ENCODE assay signal across 2 cellular contexts in the genomic region with DNA sequence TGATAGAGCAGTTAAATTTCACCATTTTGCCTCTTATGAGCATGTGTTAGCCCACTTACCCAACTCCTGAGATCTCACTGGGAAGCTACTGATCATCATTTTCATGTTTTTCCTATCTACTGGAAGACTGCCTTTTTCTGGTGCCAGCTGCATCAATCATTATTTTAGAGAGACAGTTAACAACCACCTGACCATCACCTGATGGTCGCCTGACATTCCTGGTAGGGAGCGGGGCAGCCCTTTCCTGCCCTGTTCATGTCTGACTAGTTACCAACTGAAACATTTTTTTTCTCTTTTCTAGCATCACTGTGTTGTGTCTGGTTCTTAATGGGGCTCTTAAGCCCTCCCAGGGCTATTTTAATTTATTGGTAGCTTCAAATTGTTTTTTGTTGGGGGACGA.
TF ChIP-seq lines count a peak whose summit lies in the region.

No MANE protein-coding gene starts in this region.

TF ChIP-seq in HEK293, 187 proteins besides CTCF, POLR2A, EP300 and RAD21:
- TF ChIP-seq ZNF10 (tag by site-specific recombination; IDR thresholded peaks at IDR 0.05) (0 out of 2 replicates have a peak, but pooled peaks have one; percentile 38), ZNF558 (tag by site-specific recombination; IDR thresholded peaks at IDR 0.05) (no peak)

TF ChIP-seq in K562, 482 proteins besides CTCF, POLR2A, EP300 and RAD21:
- TF ChIP-seq, protein P1, sequence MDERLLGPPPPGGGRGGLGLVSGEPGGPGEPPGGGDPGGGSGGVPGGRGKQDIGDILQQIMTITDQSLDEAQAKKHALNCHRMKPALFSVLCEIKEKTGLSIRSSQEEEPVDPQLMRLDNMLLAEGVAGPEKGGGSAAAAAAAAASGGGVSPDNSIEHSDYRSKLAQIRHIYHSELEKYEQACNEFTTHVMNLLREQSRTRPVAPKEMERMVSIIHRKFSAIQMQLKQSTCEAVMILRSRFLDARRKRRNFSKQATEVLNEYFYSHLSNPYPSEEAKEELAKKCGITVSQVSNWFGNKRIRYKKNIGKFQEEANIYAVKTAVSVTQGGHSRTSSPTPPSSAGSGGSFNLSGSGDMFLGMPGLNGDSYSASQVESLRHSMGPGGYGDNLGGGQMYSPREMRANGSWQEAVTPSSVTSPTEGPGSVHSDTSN (CRISPR knock-in tag; IDR thresholded peaks at IDR 0.05; ENCODE audit: low read depth) = no peak
- TF ChIP-seq, protein P1 (tag; conservative IDR thresholded peaks at IDR 0.05; ENCODE audit: low read depth) = 0 out of 2 replicates have a peak, but pooled peaks have one; percentile 13
- TF ChIP-seq MCM7 (IDR thresholded peaks at IDR 0.05) = no peak
